8 cellular contexts compared by ENCODE assay signal in the genomic region with DNA sequence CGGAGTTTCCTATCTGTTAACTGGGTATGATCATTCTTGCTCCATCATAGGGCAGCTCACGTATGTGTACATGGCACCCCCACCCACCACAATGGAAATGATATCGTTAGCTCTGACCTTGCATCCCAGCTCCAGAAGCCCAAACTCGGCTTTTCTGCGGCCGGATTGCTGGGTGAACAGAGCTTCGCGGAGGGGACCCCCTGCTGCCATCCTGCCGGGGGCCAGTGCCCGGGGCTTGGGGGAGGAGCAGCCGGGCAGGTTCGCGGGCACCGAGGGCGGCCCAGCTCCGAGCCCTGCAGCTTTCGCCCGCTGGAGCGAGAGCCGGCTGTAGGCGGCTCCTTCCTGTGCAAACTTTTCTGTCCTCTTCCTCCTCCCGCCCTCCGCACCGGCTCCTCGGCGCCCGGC. TPM values are rescaled to one million over a fixed set of nuclear protein-coding genes. Genes with fewer than 3 reads are reported as not detected.
DNase-seq lines count a peak whose midpoint lies in the region; ATAC-seq and TF ChIP-seq lines count a peak whose summit lies in the region.

No MANE protein-coding gene starts in this region.

- peaks cover 31% of the 10 kb centered on the region for H3K4me1 Mint-ChIP-seq in progenitor cell of endocrine pancreas (ENCODE audit: low read depth)

- H3K27ac Mint-ChIP-seq in progenitor cell of endocrine pancreas: peak overlapping the region; percentile 96

- H3K27me3 Mint-ChIP-seq in progenitor cell of endocrine pancreas: no peaks in the 10 kb centered on the region

- ATAC-seq in GM19025 (IDR thresholded peaks at IDR 0.05; ENCODE audit: low read depth, unreplicated experiment) (peak; percentile 77), HG03175 (IDR thresholded peaks at IDR 0.05; ENCODE audit: unreplicated experiment) (peak; percentile 62), Right ventricle myocardium inferior (peak; percentile 58)

- no peaks in the 10 kb centered on the region for H3K9me3 ChIP-seq in AG04450 (ENCODE audit: control insufficient read depth, insufficient read depth, low read length)

- DNase-seq in AG04450 (ENCODE audit: low read depth, low spot score) (no peak), RPMI7951 (ENCODE audit: low read depth) (peak; percentile 55), activated gamma-delta T cell (lab: John Stamatoyannopoulos, UW) (peak; percentile 33), Right ventricle myocardium inferior (ENCODE audit: missing footprints) (peak; percentile 81), progenitor cell of endocrine pancreas (ENCODE audit: low spot score, unreplicated experiment) (peak; percentile 32), NCI-H446 (lab: John Stamatoyannopoulos, UW) (no peak)

- peak overlapping the region; percentile 62 for H3K4me3 ChIP-seq in AG04450 (ENCODE audit: low read depth, low read length)

- peaks cover 3% of the 10 kb centered on the region for H3K27me3 ChIP-seq in AG04450 (ENCODE audit: control insufficient read depth, insufficient read depth, low read length)

- CTCF ChIA-PET in AG04450 (lab: Charles Lee): interaction anchor here (1.4 kb wide), 1 partner anchor 23 kb away, joined by 3 read pairs; no protein-coding TSS in a partner anchor

- H3K27ac ChIP-seq in AG04450 (ENCODE audit: low read depth, low read length): no peak overlapping the region

- H3K9me3 Mint-ChIP-seq in progenitor cell of endocrine pancreas (ENCODE audit: low read depth): no peaks in the 10 kb centered on the region

- intact Hi-C loops in Right ventricle myocardium inferior (cut with DNase I): no loop called here

- H3K36me3 Mint-ChIP-seq in progenitor cell of endocrine pancreas (ENCODE audit: insufficient read depth): no peaks in the 10 kb centered on the region

- POLR2A ChIA-PET in AG04450 (lab: Yijun Ruan, JAX): interaction anchor here (0.8 to 1.2 kb wide), 3 partner anchors 25 to 86 kb away, joined by 3 read pairs; a partner anchor contains a TSS

- TF ChIP-seq CTCF in AG04450 (IDR thresholded peaks at IDR 0.05; ENCODE audit: low read depth, low read length) (no peak), progenitor cell of endocrine pancreas (IDR thresholded peaks at IDR 0.05; ENCODE audit: unreplicated experiment) (no peak)

- H3K4me3 Mint-ChIP-seq in progenitor cell of endocrine pancreas (ENCODE audit: low read depth): peak overlapping the region; percentile 77

RNA-seq across cellular contexts. Expression of a gene that starts 24.9 kb away (rescaled TPM):
- polyA plus RNA-seq in AG04450 (2011; rRNA removed): 57.5 and 66.8 TPM in 2 replicates
- 18.6 and 24.2 TPM in 2 replicates for polyA minus RNA-seq in AG04450 (2011; rRNA and poly(A)+ RNA removed)
- 108 and 111 TPM in 2 replicates for total RNA-seq in RPMI7951 (2014; rRNA removed; shearing (Covaris generic))
- total RNA-seq in Right ventricle myocardium inferior: 46.1 TPM
- 67.3 and 67.5 TPM in 2 replicates for total RNA-seq in progenitor cell of endocrine pancreas

Comparison
In these comparisons a context has a peak if more than half of its experiments do, and no peak if none do; other contexts are left out.
1. DNase-seq: peak in RPMI7951 (single experiment), activated gamma-delta T cell (single experiment), Right ventricle myocardium inferior (single experiment) and progenitor cell of endocrine pancreas (single experiment); none in AG04450 (single experiment) and NCI-H446 (0 of 2).
2. Peak in every context shown above with its lines, with median percentiles within 50 percentile points of each other: ATAC-seq.